ENCODE assay signal across 12 cellular contexts in genomic region chr4:143294310-143294709, GRCh38. TPM values are rescaled to one million over a fixed set of nuclear protein-coding genes. Genes with fewer than 3 reads are reported as not detected.
DNase-seq lines count a peak whose midpoint lies in the region; ATAC-seq and TF ChIP-seq lines count a peak whose summit lies in the region.
"Had no signal": no experiment of that assay in that cellular context is flagged by ENCODE, and none has a peak within 500 bp of the region (broad histone marks: within the 10 kb centered on the region; RNA-seq: fewer than 3 reads in every experiment).

No MANE protein-coding gene starts in this region.

- H3K4me1 ChIP-seq in subcutaneous abdominal adipose tissue (ENCODE audit: control insufficient read depth in 5 of 5, insufficient read depth in 5 of 5, low read length in 5 of 5) (peaks cover 8 to 18% (median 17%) of the 10 kb centered on the region in 5 donors), neuronal stem cell (ENCODE audit: control insufficient read depth in 2 of 2, insufficient read depth in 1 of 2, low read depth in 1 of 2, low read length in 2 of 2) (no peaks in the 10 kb centered on the region)

- H3K4ac ChIP-seq in neuronal stem cell (ENCODE audit: low read length) = no peak overlapping the region

- H3K4me1 Mint-ChIP-seq in natural killer cell = no peaks in the 10 kb centered on the region

- H2BK5ac ChIP-seq in neuronal stem cell (ENCODE audit: low read length) = no peak overlapping the region

- H2BK12ac ChIP-seq in neuronal stem cell (ENCODE audit: low read length) = no peak overlapping the region

- no peaks in the 10 kb centered on the region for H3K9me3 Mint-ChIP-seq in natural killer cell
- H3K9me3 Mint-ChIP-seq: brain, type B pancreatic cell had no signal

- H3K4me3 Mint-ChIP-seq in natural killer cell = no peak overlapping the region
- H3K4me3 Mint-ChIP-seq: type B pancreatic cell had no signal

- no CpG with 5 or more reads among the region's 3 CpGs for WGBS in neuronal stem cell (ENCODE audit: extremely low coverage in 2 of 2, insufficient read length in 2 of 2, insufficient replicate concordance in 1 of 2), 2 donors

- intact Hi-C loops in natural killer cell (cut with micrococcal nuclease) = no loop called here

- no peak overlapping the region for H3K4me2 ChIP-seq in neuronal stem cell (ENCODE audit: insufficient read depth, low read length, poor library complexity, severe bottlenecking)

- H3K9me3 ChIP-seq in subcutaneous abdominal adipose tissue (ENCODE audit: control insufficient read depth in 5 of 5, low read length in 5 of 5) (no peaks in the 10 kb centered on the region), neuronal stem cell (replicated peaks in 1 of 2; ENCODE audit: control insufficient read depth in 2 of 2, insufficient read depth in 1 of 2, low read depth in 1 of 2, low read length in 2 of 2) (no peaks in the 10 kb centered on the region)

- H4K8ac ChIP-seq in neuronal stem cell (ENCODE audit: low read depth, low read length) = no peak overlapping the region

- H3K27ac Mint-ChIP-seq in natural killer cell = no peak overlapping the region
- H3K27ac Mint-ChIP-seq: type B pancreatic cell had no signal

- peak overlapping the region in 2 of 5 donors; percentile 2 to 19 for H3K9ac ChIP-seq in subcutaneous abdominal adipose tissue (ENCODE audit: low read length in 5 of 5)
- H3K9ac ChIP-seq in neuronal stem cell (ENCODE audit: low read depth, low read length, poor library complexity) = no peak overlapping the region

- no peak overlapping the region for H3K14ac ChIP-seq in neuronal stem cell (ENCODE audit: low read length)

- H2BK120ac ChIP-seq in neuronal stem cell (ENCODE audit: low read depth, low read length) = no peak overlapping the region

- H3K18ac ChIP-seq in neuronal stem cell (ENCODE audit: low read length) = no peak overlapping the region

- no peak overlapping the region for H2BK15ac ChIP-seq in neuronal stem cell (ENCODE audit: low read length)

- no peaks in the 10 kb centered on the region for H3K27me3 ChIP-seq in subcutaneous abdominal adipose tissue (ENCODE audit: control insufficient read depth in 5 of 5, insufficient read depth in 4 of 5, low read length in 5 of 5)
- no peaks in the 10 kb centered on the region for H3K27me3 ChIP-seq in neuronal stem cell (ENCODE audit: control insufficient read depth in 3 of 3, insufficient read depth in 3 of 3, low read depth in 1 of 3, low read length in 3 of 3)

- H3K23ac ChIP-seq in neuronal stem cell (ENCODE audit: low read depth, low read length, poor library complexity) = no peak overlapping the region

- no peak overlapping the region for H3K4me3 ChIP-seq in LNCaP clone FGC (ENCODE audit: low read depth, low read length)
- H3K4me3 ChIP-seq in coronary artery = no peak overlapping the region
- no peak overlapping the region for H3K4me3 ChIP-seq in subcutaneous abdominal adipose tissue (ENCODE audit: low read depth in 1 of 5, low read length in 5 of 5)
- H3K4me3 ChIP-seq in neuronal stem cell (ENCODE audit: low read length in 2 of 2) = no peak overlapping the region

- DNase-seq in LNCaP clone FGC (ENCODE audit: low read depth) (peak; percentile 35), coronary artery (ENCODE audit: low spot score) (peak; percentile 84), left lobe of liver (ENCODE audit: low spot score) (peak; percentile 50), natural killer cell (no peak), neuronal stem cell (ENCODE audit: low spot score) (no peak)
- DNase-seq: Kasumi-1, mesenchymal stem cell had no signal

- H3K27ac ChIP-seq in coronary artery (peak overlapping the region; percentile 18 to 70), subcutaneous abdominal adipose tissue (ENCODE audit: low read depth, low read length) (peak overlapping the region; percentile 41), neuronal stem cell (replicated peaks; ENCODE audit: low read length) (no peak overlapping the region)

- H3K27me3 Mint-ChIP-seq in natural killer cell (ENCODE audit: low read depth in 2 of 2) = no peaks in the 10 kb centered on the region
- H3K27me3 Mint-ChIP-seq: brain, type B pancreatic cell had no signal

- no peak overlapping the region for H2AK5ac ChIP-seq in neuronal stem cell (ENCODE audit: low read depth, low read length)

- H4K91ac ChIP-seq in neuronal stem cell (ENCODE audit: low read depth, low read length, poor library complexity) = no peak overlapping the region

- no peaks in the 10 kb centered on the region for H3K79me1 ChIP-seq in neuronal stem cell (ENCODE audit: low read depth, low read length)

- no peaks in the 10 kb centered on the region for H3K36me3 Mint-ChIP-seq in natural killer cell
- H3K36me3 Mint-ChIP-seq: brain, type B pancreatic cell had no signal

- no peaks in the 10 kb centered on the region for H3K36me3 ChIP-seq in subcutaneous abdominal adipose tissue (ENCODE audit: control insufficient read depth in 5 of 5, insufficient read depth in 5 of 5, low read length in 5 of 5)
- H3K36me3 ChIP-seq in neuronal stem cell (replicated peaks in 1 of 2; ENCODE audit: control insufficient read depth in 2 of 2, insufficient read depth in 2 of 2, low read length in 2 of 2) = no peaks in the 10 kb centered on the region

- ATAC-seq in left lobe of liver (peak; percentile 21), natural killer cell (no peak), HG03442 (IDR thresholded peaks at IDR 0.05; ENCODE audit: unreplicated experiment) (no peak), HG03025 (IDR thresholded peaks at IDR 0.05; ENCODE audit: low FRiP score, unreplicated experiment) (no peak)

- TF ChIP-seq CTCF in LNCaP clone FGC (IDR thresholded peaks at IDR 0.05; ENCODE audit: control insufficient read depth, extremely low read depth, insufficient read depth) (no peak), coronary artery (IDR thresholded peaks at IDR 0.05) (no peak), natural killer cell (IDR thresholded peaks at IDR 0.05) (no peak)

- no peak overlapping the region for H2AFZ ChIP-seq in neuronal stem cell (ENCODE audit: low read length)

RNA-seq across cellular contexts. Expression of gene GAB1, which starts 42.4 kb away (rescaled TPM):
- total RNA-seq in left lobe of liver (11.1 TPM), natural killer cell (10 to 100 TPM; 11.5 to 25.4 (median 11.9) TPM)
- 19.3 TPM for polyA plus RNA-seq in neuronal stem cell (2013, experiment 1 of 2)
- polyA plus RNA-seq in neuronal stem cell (2013, experiment 2 of 2) = 21.3 TPM

Comparison
In these comparisons a context has a peak if more than half of its experiments do, and no peak if none do; other contexts are left out.
1. DNase-seq: peak in LNCaP clone FGC (single experiment), coronary artery (single experiment) and left lobe of liver (single experiment); none in natural killer cell (single experiment) and neuronal stem cell (single experiment).